Comparison of ENCODE assay signal across 12 cellular contexts in the genomic region with DNA sequence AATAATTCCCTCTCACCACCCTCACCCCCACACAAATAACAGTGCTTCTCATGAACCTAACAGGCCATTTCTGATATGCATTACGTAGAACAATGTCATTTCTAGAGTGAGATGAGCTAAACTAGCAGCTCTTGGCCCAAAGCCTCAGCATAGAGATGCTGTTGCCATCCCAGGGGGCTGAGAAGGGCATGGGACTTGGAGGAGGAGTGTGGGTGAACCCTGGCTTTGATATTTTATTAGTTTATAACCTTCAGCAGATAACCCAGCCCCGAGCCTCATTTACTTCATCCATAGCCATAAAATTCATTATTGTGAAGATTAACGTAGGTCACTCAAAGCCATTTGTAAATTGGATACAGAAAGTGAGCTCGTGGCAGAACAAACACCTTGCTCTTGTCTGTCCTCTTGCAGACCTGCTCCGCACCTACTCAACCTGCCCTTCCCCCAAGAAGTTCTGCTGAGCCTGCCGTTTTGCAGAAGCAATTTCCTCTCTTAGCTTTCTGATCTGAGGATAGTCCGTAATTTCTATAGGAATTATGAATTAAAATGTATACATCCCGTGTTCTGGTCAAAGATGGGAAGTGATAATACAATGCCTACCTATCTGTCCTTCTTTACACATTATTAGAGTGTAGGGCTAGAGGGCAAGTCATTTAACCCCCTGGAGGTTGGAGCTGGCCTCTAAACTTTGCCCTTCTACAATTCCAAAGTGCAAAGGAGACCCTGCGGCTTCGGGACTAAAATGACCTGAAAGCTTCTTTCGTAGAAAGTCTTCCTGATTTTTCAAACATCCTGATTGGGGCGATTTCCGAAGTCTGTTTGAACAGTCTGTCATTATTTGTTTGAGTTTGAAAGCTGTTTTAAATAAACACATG.
DNase-seq lines count a peak whose midpoint lies in the region; ATAC-seq and TF ChIP-seq lines count a peak whose summit lies in the region.
"Had no signal": no experiment of that assay in that cellular context is flagged by ENCODE, and none has a peak within 500 bp of the region (broad histone marks: within the 10 kb centered on the region; RNA-seq: fewer than 3 reads in every experiment).

No MANE protein-coding gene starts in this region.

- H3K4me3 ChIP-seq in tibial artery, result no peak overlapping the region

- no peak for TF ChIP-seq CTCF in tibial artery (IDR thresholded peaks at IDR 0.05)

- POLR2A ChIA-PET in T-cell (lab: Charles Lee), result interaction anchor here in 1 of 2 donors (0.5 kb wide), 1 partner anchor 190 kb away, joined by 9 read pairs; no protein-coding TSS in a partner anchor

- intact Hi-C loops in activated naive CD4-positive, alpha-beta T cell treated with anti-CD3 and anti-CD28 coated beads for 36 hours (cut with micrococcal nuclease), result loop anchor here (1.0 to 2.0 kb wide), 5 partner anchors 23 to 307 kb away; no protein-coding TSS in a partner anchor
- intact Hi-C loops in tibial artery (cut with DNase I; ENCODE audit: low total_unique reads), result loop anchor here (1.0 to 5.0 kb wide), 2 partner anchors 133 to 190 kb away; no protein-coding TSS in a partner anchor

- peaks cover 11% of the 10 kb centered on the region for H3K36me3 Mint-ChIP-seq in activated naive CD4-positive, alpha-beta T cell treated with anti-CD3 and anti-CD28 coated beads for 36 hours (ENCODE audit: low read depth)
- peaks cover 10% of the 10 kb centered on the region for H3K36me3 Mint-ChIP-seq in T-cell

- peaks cover 0 to 16% (median 7%) of the 10 kb centered on the region in 4 donors for H3K4me1 ChIP-seq in tibial artery

- H3K27ac ChIP-seq in layer of hippocampus (ENCODE audit: low read depth, low read length) (peak overlapping the region; percentile 6), tibial artery (peak overlapping the region; percentile 64 to 71)

- H3K9me3 ChIP-seq in tibial artery, result no peaks in the 10 kb centered on the region

- H3K27me3 Mint-ChIP-seq in activated naive CD4-positive, alpha-beta T cell treated with anti-CD3 and anti-CD28 coated beads for 36 hours (ENCODE audit: low read depth), result no peaks in the 10 kb centered on the region
- no peaks in the 10 kb centered on the region for H3K27me3 Mint-ChIP-seq in T-cell

- no peak overlapping the region for H3K4me3 Mint-ChIP-seq in activated naive CD4-positive, alpha-beta T cell treated with anti-CD3 and anti-CD28 coated beads for 36 hours
- H3K4me3 Mint-ChIP-seq in T-cell, result peak overlapping the region in 2 of 3 donors; percentile 17 to 46
- H3K4me3 Mint-ChIP-seq: activated T-cell treated with anti-CD3 and anti-CD28 coated beads, Interleukin-2, amount 50 U/mL, for 4 hours had no signal

- no peaks in the 10 kb centered on the region for H3K27me3 ChIP-seq in layer of hippocampus (ENCODE audit: control insufficient read depth, insufficient read depth, low read length)
- no peaks in the 10 kb centered on the region for H3K27me3 ChIP-seq in tibial artery

- H3K36me3 ChIP-seq in tibial artery, result peaks cover 0 to 10% (median 6%) of the 10 kb centered on the region in 3 donors

- no peaks in the 10 kb centered on the region for H3K9me3 Mint-ChIP-seq in activated naive CD4-positive, alpha-beta T cell treated with anti-CD3 and anti-CD28 coated beads for 36 hours
- H3K9me3 Mint-ChIP-seq in T-cell, result no peaks in the 10 kb centered on the region
- H3K9me3 Mint-ChIP-seq: activated T-cell treated with anti-CD3 and anti-CD28 coated beads, Interleukin-2, amount 50 U/mL, for 4 hours had no signal

- peak overlapping the region; percentile 75 for H3K27ac Mint-ChIP-seq in activated naive CD4-positive, alpha-beta T cell treated with anti-CD3 and anti-CD28 coated beads for 36 hours
- H3K27ac Mint-ChIP-seq in T-cell, result peak overlapping the region; percentile 87 to 92

- H3K4me1 Mint-ChIP-seq in activated naive CD4-positive, alpha-beta T cell treated with anti-CD3 and anti-CD28 coated beads for 36 hours (ENCODE audit: low read depth), result peaks cover 39% of the 10 kb centered on the region
- peaks cover 46 to 68% (median 56%) of the 10 kb centered on the region in 3 donors for H3K4me1 Mint-ChIP-seq in T-cell

- no peak for DNase-seq in activated naive CD4-positive, alpha-beta T cell treated with anti-CD3 and anti-CD28 coated beads for 36 hours
- no peak for DNase-seq in activated naive CD4-positive, alpha-beta T cell (lab: John Stamatoyannopoulos, UW)
- DNase-seq in T-cell, result no peak
- DNase-seq in tibial artery, result no peak
- DNase-seq in GM03348 (ENCODE audit: low spot score), result no peak
- DNase-seq in GM19240 (ENCODE audit: insufficient read length, low spot score), result no peak
- DNase-seq: activated T-cell treated with anti-CD3 and anti-CD28 coated beads, Interleukin-2, amount 50 U/mL, for 4 hours; left cardiac atrium; NCI-H187 treated with DMSO at 0.1 percent for 48 hours; stimulated activated CD4-positive, alpha-beta T cell treated with anti-CD3 and anti-CD28 coated beads, Interleukin-4, amount 100 ng/mL, for 1 hour had no signal

- CTCF ChIA-PET in activated naive CD4-positive, alpha-beta T cell treated with anti-CD3 and anti-CD28 coated beads for 36 hours (lab: Charles Lee), result interaction anchor here (0.5 to 6.0 kb wide), 27 partner anchors 10 to 306 kb away, joined by 3 to 54 read pairs (median 4); a partner anchor contains a TSS
- CTCF ChIA-PET in T-cell (lab: Charles Lee), result interaction anchor here (0.5 to 2.6 kb wide), 29 partner anchors 9 to 307 kb away, joined by 3 to 28 read pairs (median 4); a partner anchor contains a TSS

- ATAC-seq in T-cell (replicated peaks in 1 of 4) (peak in 1 of 4 experiments; percentile 24), GM19455 (IDR thresholded peaks at IDR 0.05; ENCODE audit: unreplicated experiment) (no peak)
